27 cellular contexts compared by ENCODE assay signal in genomic region chr22:20636075-20636812, GRCh38.
"Had no signal": no experiment of that assay in that cellular context is flagged by ENCODE, and none has a peak within 500 bp of the region (broad histone marks: within the 10 kb centered on the region; RNA-seq: fewer than 3 reads in every experiment).

No MANE protein-coding gene starts in this region.

- DNase-seq: effector CD4-positive, alpha-beta T cell; hypothalamus; left ventricle myocardium superior; mucosa of descending colon; naive B cell; nephron progenitor cell; occipital lobe; right lobe of liver; stimulated activated CD4-positive, alpha-beta T cell treated with anti-CD3 and anti-CD28 coated beads, Interleukin-12 subunit alpha, Interleukin-12 subunit beta, amount 100 ng/mL, for 4 hours; stimulated activated CD4-positive, alpha-beta T cell treated with anti-CD3 and anti-CD28 coated beads, Interleukin-1b, Interleukin-23, amount 100 ng/mL, for 48 hours; stimulated activated CD4-positive, alpha-beta T cell treated with anti-CD3 and anti-CD28 coated beads, Interleukin-4, amount 100 ng/mL, for 1 hour; stimulated activated CD8-positive, alpha-beta memory T cell treated with anti-CD3 and anti-CD28 coated beads, Interleukin-4, amount 100 ng/mL, for 48 hours; stimulated activated naive CD4-positive, alpha-beta T cell; stimulated activated naive CD8-positive, alpha-beta T cell treated with anti-CD3 and anti-CD28 coated beads, Interleukin-15, amount 100 ng/mL, for 72 hours; transverse colon had no signal

- H3K27me3 ChIP-seq: pancreas, right lobe of liver, transverse colon, vagina had no signal

- H3K4me3 Mint-ChIP-seq: memory B cell; mesothelial cell of epicardium; naive B cell; nephron progenitor cell; stimulated activated naive CD8-positive, alpha-beta T cell treated with anti-CD3 and anti-CD28 coated beads, Interleukin-15, amount 100 ng/mL, for 72 hours had no signal

- H3K4me2 ChIP-seq: smooth muscle cell had no signal

- H3K9me3 ChIP-seq: mucosa of descending colon, pancreas, right lobe of liver, suprapubic skin, transverse colon, vagina had no signal

- H3K9me3 Mint-ChIP-seq: stimulated activated naive CD8-positive, alpha-beta T cell treated with anti-CD3 and anti-CD28 coated beads, Interleukin-15, amount 100 ng/mL, for 72 hours had no signal

- H3K36me3 ChIP-seq: pancreas, right lobe of liver, suprapubic skin, transverse colon, vagina had no signal

- H3K4me1 Mint-ChIP-seq: memory B cell; naive B cell; stimulated activated naive CD8-positive, alpha-beta T cell treated with anti-CD3 and anti-CD28 coated beads, Interleukin-15, amount 100 ng/mL, for 72 hours had no signal

- H3K4me3 ChIP-seq: dorsolateral prefrontal cortex, lung, mucosa of descending colon, pancreas, right lobe of liver, smooth muscle cell, suprapubic skin, transverse colon, vagina had no signal

- ATAC-seq: left ventricle myocardium superior; mucosa of descending colon; pancreas; right lobe of liver; stimulated activated naive CD8-positive, alpha-beta T cell treated with anti-CD3 and anti-CD28 coated beads, Interleukin-15, amount 100 ng/mL, for 72 hours had no signal

- FAIRE-seq: colon, frontal cortex, keratinocyte, pancreas had no signal

- H3K27ac Mint-ChIP-seq: memory B cell, mesothelial cell of epicardium, nephron progenitor cell, progenitor cell of endocrine pancreas had no signal

- H3K36me3 Mint-ChIP-seq: memory B cell, mesothelial cell of epicardium had no signal

- H3K4me1 ChIP-seq: suprapubic skin, transverse colon, vagina had no signal

- H3K27ac ChIP-seq: dorsolateral prefrontal cortex, pancreas, right lobe of liver, suprapubic skin, transverse colon, vagina had no signal
